Comparison of ENCODE assay signal across 26 cellular contexts in the genomic region with DNA sequence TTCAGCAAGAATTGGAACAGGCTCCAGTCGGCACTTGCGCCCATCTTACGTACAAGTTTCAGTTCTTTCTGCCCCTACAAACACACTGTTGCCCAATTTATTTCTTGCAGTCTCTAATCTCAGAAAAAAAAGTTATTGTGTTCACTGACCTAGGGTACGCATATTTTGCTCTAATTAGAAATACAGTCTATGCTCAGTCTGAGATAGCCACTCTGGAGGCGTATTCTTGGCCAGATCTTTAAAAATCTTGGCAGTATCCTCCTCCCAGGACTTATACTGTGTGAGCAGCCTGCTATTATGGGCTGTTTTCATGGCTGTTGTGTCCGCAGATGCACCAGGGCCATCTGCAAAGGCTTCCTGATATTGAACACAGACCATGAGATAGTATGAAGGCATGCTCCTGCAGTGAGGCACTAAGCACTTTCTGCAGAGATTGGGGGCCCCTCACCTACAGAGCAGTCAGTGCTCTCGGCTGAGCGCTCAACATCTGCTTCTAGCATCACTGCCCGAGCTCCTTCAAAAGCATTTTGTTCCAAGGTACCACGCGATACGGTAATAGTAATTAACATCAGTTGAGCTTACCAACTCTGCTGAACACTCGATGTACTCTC. TPM values are rescaled to one million over a fixed set of nuclear protein-coding genes. Genes with fewer than 3 reads are reported as not detected.
"Had no signal": no experiment of that assay in that cellular context is flagged by ENCODE, and none has a peak within 500 bp of the region (broad histone marks: within the 10 kb centered on the region; RNA-seq: fewer than 3 reads in every experiment).

No MANE protein-coding gene starts in this region.

- H3K27ac ChIP-seq: colonic mucosa, epithelial cell of prostate, parathyroid adenoma, suprapubic skin, upper lobe of left lung, WERI-Rb-1 had no signal

- H3K27me3 ChIP-seq: colonic mucosa, suprapubic skin, upper lobe of left lung had no signal

- H3K9me3 Mint-ChIP-seq: activated CD4-positive, alpha-beta T cell treated with anti-CD3 and anti-CD28 coated beads, Interleukin-2, amount 10 ng/mL, durations not matched to agents 7 days and 5 days; activated CD8-positive, alpha-beta T cell treated with anti-CD3 and anti-CD28 coated beads for 36 hours; activated T-helper 1 cell treated with anti-CD3 and anti-CD28 coated beads, Interleukin-12 subunit alpha, Interleukin-12 subunit beta, Interleukin-2, Interleukin-4 antibody, amounts not matched to agents 30 ng/mL and 10 ng/mL and 1 ng/mL, durations not matched to agents 14 hours and 24 hours and 36 hours; memory B cell; nephron progenitor cell; stimulated activated effector memory CD8-positive, alpha-beta T cell treated with anti-CD3 and anti-CD28 coated beads, Interleukin-12 subunit alpha, Interleukin-12 subunit beta, amount 100 ng/mL, for 72 hours; stimulated activated naive CD8-positive, alpha-beta T cell treated with anti-CD3 and anti-CD28 coated beads, Interleukin-15, amount 100 ng/mL, for 72 hours had no signal

- DNase-seq: activated CD4-positive, alpha-beta T cell treated with anti-CD3 and anti-CD28 coated beads, Interleukin-2, amount 10 ng/mL, durations not matched to agents 7 days and 5 days; activated CD4-positive, CD25-positive, alpha-beta regulatory T cell treated with anti-CD3 and anti-CD28 coated beads, Interleukin-2, amount 50 U/mL, for 72 hours; activated CD8-positive, alpha-beta memory T cell treated with anti-CD3 and anti-CD28 coated beads, Interleukin-2, amount 10 ng/mL, durations not matched to agents 7 days and 5 days; activated CD8-positive, alpha-beta T cell treated with anti-CD3 and anti-CD28 coated beads for 36 hours; activated gamma-delta T cell; activated naive CD4-positive, alpha-beta T cell treated with anti-CD3 and anti-CD28 coated beads, Interleukin-2, amount 50 U/mL, for 16 hours; activated T-cell treated with anti-CD3 and anti-CD28 coated beads for 4 hours; colonic mucosa; foreskin fibroblast; immature natural killer cell; kidney glomerular epithelial cell; nephron progenitor cell; small intestine; stimulated activated CD4-positive, alpha-beta T cell treated with anti-CD3 and anti-CD28 coated beads, Interleukin-2, amount 100 ng/mL, for 24 hours; stimulated activated naive CD8-positive, alpha-beta T cell treated with anti-CD3 and anti-CD28 coated beads, Interleukin-15, amount 100 ng/mL, for 72 hours; upper lobe of left lung; WERI-Rb-1 had no signal

- FAIRE-seq: astrocyte, small intestine had no signal

- H3K4me3 ChIP-seq: colonic mucosa, suprapubic skin, upper lobe of left lung had no signal

- H3K9ac ChIP-seq: parathyroid adenoma had no signal

- H3K4me1 Mint-ChIP-seq: activated CD4-positive, alpha-beta T cell treated with anti-CD3 and anti-CD28 coated beads, Interleukin-2, amount 10 ng/mL, durations not matched to agents 7 days and 5 days; activated CD8-positive, alpha-beta memory T cell treated with anti-CD3 and anti-CD28 coated beads, Interleukin-2, amount 10 ng/mL, durations not matched to agents 7 days and 5 days; immature natural killer cell; memory B cell; nephron progenitor cell; stimulated activated effector memory CD8-positive, alpha-beta T cell treated with anti-CD3 and anti-CD28 coated beads, Interleukin-12 subunit alpha, Interleukin-12 subunit beta, amount 100 ng/mL, for 72 hours had no signal

- ATAC-seq: activated CD8-positive, alpha-beta memory T cell treated with anti-CD3 and anti-CD28 coated beads, Interleukin-2, amount 10 ng/mL, durations not matched to agents 7 days and 5 days; activated CD8-positive, alpha-beta T cell treated with anti-CD3 and anti-CD28 coated beads for 36 hours; sciatic nerve; SK-N-SH treated with all-trans-retinoic acid at 6 μM for 48 hours; stimulated activated effector memory CD8-positive, alpha-beta T cell treated with anti-CD3 and anti-CD28 coated beads, Interleukin-12 subunit alpha, Interleukin-12 subunit beta, amount 100 ng/mL, for 72 hours; stimulated activated naive CD8-positive, alpha-beta T cell treated with anti-CD3 and anti-CD28 coated beads, Interleukin-15, amount 100 ng/mL, for 72 hours had no signal

- H3K36me3 Mint-ChIP-seq: activated CD8-positive, alpha-beta memory T cell treated with anti-CD3 and anti-CD28 coated beads, Interleukin-2, amount 10 ng/mL, durations not matched to agents 7 days and 5 days; immature natural killer cell; memory B cell; stimulated activated effector memory CD8-positive, alpha-beta T cell treated with anti-CD3 and anti-CD28 coated beads, Interleukin-12 subunit alpha, Interleukin-12 subunit beta, amount 100 ng/mL, for 72 hours had no signal

- H3K9me3 ChIP-seq: colonic mucosa, suprapubic skin, upper lobe of left lung had no signal

- H3K27ac Mint-ChIP-seq: activated CD4-positive, alpha-beta T cell treated with anti-CD3 and anti-CD28 coated beads, Interleukin-2, amount 10 ng/mL, durations not matched to agents 7 days and 5 days; activated CD8-positive, alpha-beta memory T cell treated with anti-CD3 and anti-CD28 coated beads, Interleukin-2, amount 10 ng/mL, durations not matched to agents 7 days and 5 days; activated CD8-positive, alpha-beta T cell treated with anti-CD3 and anti-CD28 coated beads for 36 hours; activated T-helper 1 cell treated with anti-CD3 and anti-CD28 coated beads, Interleukin-12 subunit alpha, Interleukin-12 subunit beta, Interleukin-2, Interleukin-4 antibody, amounts not matched to agents 30 ng/mL and 10 ng/mL and 1 ng/mL, durations not matched to agents 14 hours and 24 hours and 36 hours; immature natural killer cell; memory B cell; nephron progenitor cell; stimulated activated effector memory CD8-positive, alpha-beta T cell treated with anti-CD3 and anti-CD28 coated beads, Interleukin-12 subunit alpha, Interleukin-12 subunit beta, amount 100 ng/mL, for 72 hours; stimulated activated naive CD8-positive, alpha-beta T cell treated with anti-CD3 and anti-CD28 coated beads, Interleukin-15, amount 100 ng/mL, for 72 hours had no signal

- H3K36me3 ChIP-seq: colonic mucosa, suprapubic skin, upper lobe of left lung, WERI-Rb-1 had no signal

- H3K4me3 Mint-ChIP-seq: activated CD4-positive, alpha-beta T cell treated with anti-CD3 and anti-CD28 coated beads, Interleukin-2, amount 10 ng/mL, durations not matched to agents 7 days and 5 days; activated CD8-positive, alpha-beta memory T cell treated with anti-CD3 and anti-CD28 coated beads, Interleukin-2, amount 10 ng/mL, durations not matched to agents 7 days and 5 days; activated CD8-positive, alpha-beta T cell treated with anti-CD3 and anti-CD28 coated beads for 36 hours; activated T-helper 1 cell treated with anti-CD3 and anti-CD28 coated beads, Interleukin-12 subunit alpha, Interleukin-12 subunit beta, Interleukin-2, Interleukin-4 antibody, amounts not matched to agents 30 ng/mL and 10 ng/mL and 1 ng/mL, durations not matched to agents 14 hours and 24 hours and 36 hours; immature natural killer cell; memory B cell; nephron progenitor cell; stimulated activated effector memory CD8-positive, alpha-beta T cell treated with anti-CD3 and anti-CD28 coated beads, Interleukin-12 subunit alpha, Interleukin-12 subunit beta, amount 100 ng/mL, for 72 hours; stimulated activated naive CD8-positive, alpha-beta T cell treated with anti-CD3 and anti-CD28 coated beads, Interleukin-15, amount 100 ng/mL, for 72 hours had no signal

- H3K4me1 ChIP-seq: colonic mucosa, suprapubic skin, upper lobe of left lung had no signal

RNA-seq across cellular contexts. Expression of gene PPM1H, which starts 57.9 kb away (rescaled TPM):
- total RNA-seq: activated CD4-positive, alpha-beta T cell treated with anti-CD3 and anti-CD28 coated beads, Interleukin-2, amount 10 ng/mL, durations not matched to agents 7 days and 5 days; activated T-helper 1 cell treated with anti-CD3 and anti-CD28 coated beads, Interleukin-12 subunit alpha, Interleukin-12 subunit beta, Interleukin-2, Interleukin-4 antibody, amounts not matched to agents 30 ng/mL and 10 ng/mL and 1 ng/mL, durations not matched to agents 14 hours and 24 hours and 36 hours had no signal
